Comparison of ENCODE assay signal across 14 cellular contexts in genomic region chr5:168106008-168106761, GRCh38.
DNase-seq lines count a peak whose midpoint lies in the region; ATAC-seq, FAIRE-seq and TF ChIP-seq lines count a peak whose summit lies in the region.
"Had no signal": no experiment of that assay in that cellular context is flagged by ENCODE, and none has a peak within 500 bp of the region (broad histone marks: within the 10 kb centered on the region; RNA-seq: fewer than 3 reads in every experiment).

No MANE protein-coding gene starts in this region.

- ATAC-seq in HG03045 (IDR thresholded peaks at IDR 0.05; ENCODE audit: unreplicated experiment), result no peak
- no peak for ATAC-seq in activated CD4-positive, CD25-positive, alpha-beta regulatory T cell treated with anti-CD3 and anti-CD28 coated beads, Interleukin-2, amount 50 U/mL, for 24 hours
- ATAC-seq: activated T-helper 17 cell treated with anti-CD3 and anti-CD28 coated beads, Interleukin-2, amount 50 U/mL, for 72 hours had no signal

- no peak for FAIRE-seq in small intestine (lab: Jason Lieb, UNC)

- H3K9me3 ChIP-seq in SK-N-MC (ENCODE audit: low read depth, low read length) (no peaks in the 10 kb centered on the region), small intestine (ENCODE audit: control insufficient read depth, low read depth) (no peaks in the 10 kb centered on the region)

- peaks cover 0 to 2% of the 10 kb centered on the region in 2 donors for H3K4me1 ChIP-seq in small intestine (ENCODE audit: control insufficient read depth in 2 of 2, insufficient read depth in 1 of 2, low read depth in 1 of 2, low read length in 1 of 2)

- H3K27ac ChIP-seq in SK-N-MC (peak overlapping the region; percentile 26; the same call in 1 of the 2 replicates), small intestine (ENCODE audit: low read depth in 1 of 2, low read length in 1 of 2) (no peak overlapping the region)
- H3K27ac ChIP-seq: C4-2B had no signal

- TF ChIP-seq CTCF in AG10803 (conservative IDR thresholded peaks at IDR 0.05; ENCODE audit: low read length), result no peak

- 62 to 71% (median 70%) methylated on average over 8 of the region's 8 CpGs for WGBS in small intestine, 3 donors

- DNase-seq in AG10803 (ENCODE audit: low read depth) (peak; percentile 92), HK-2 (ENCODE audit: unreplicated experiment) (peak; percentile 59), SK-N-MC (ENCODE audit: low read depth, low spot score) (no peak), kidney glomerular epithelial cell (lab: John Stamatoyannopoulos, UW) (peak; percentile 87), small intestine (no peak)
- DNase-seq in stimulated activated CD4-positive, alpha-beta T cell treated with anti-CD3 and anti-CD28 coated beads, Interleukin-15, amount 100 ng/mL, for 24 hours, result no peak
- DNase-seq: midbrain; NCI-H774; stimulated activated CD4-positive, alpha-beta T cell treated with anti-CD3 and anti-CD28 coated beads, Interleukin-4, amount 100 ng/mL, for 24 hours; stimulated activated naive CD4-positive, alpha-beta T cell had no signal

- H3K9ac ChIP-seq in SK-N-MC (ENCODE audit: insufficient read length), result peak overlapping the region; percentile 5

- H3K4me3 ChIP-seq in AG10803 (ENCODE audit: low read length) (no peak overlapping the region), SK-N-MC (no peak overlapping the region), small intestine (ENCODE audit: low read depth in 1 of 2, low read length in 2 of 2) (no peak overlapping the region)

- no peaks in the 10 kb centered on the region for H3K27me3 ChIP-seq in small intestine (ENCODE audit: control insufficient read depth in 2 of 2, insufficient read depth in 2 of 2, low read length in 2 of 2)

- H3K36me3 ChIP-seq in SK-N-MC (ENCODE audit: insufficient read depth, low read length) (no peaks in the 10 kb centered on the region), small intestine (ENCODE audit: control insufficient read depth in 2 of 2, insufficient read depth in 2 of 2, low read length in 2 of 2) (no peaks in the 10 kb centered on the region)

Comparison
In these comparisons a context has a peak if more than half of its experiments do, and no peak if none do; other contexts are left out.
1. DNase-seq: peak in AG10803 (single experiment), HK-2 (single experiment) and kidney glomerular epithelial cell (single experiment); none in SK-N-MC (single experiment), small intestine (single experiment) and stimulated activated CD4-positive, alpha-beta T cell treated with anti-CD3 and anti-CD28 coated beads, Interleukin-15, amount 100 ng/mL, for 24 hours (single experiment).